ENCODE assay signal across 19 cellular contexts in genomic region chr6:140069576-140069975, GRCh38.
"Had no signal": no experiment of that assay in that cellular context is flagged by ENCODE, and none has a peak within 500 bp of the region (broad histone marks: within the 10 kb centered on the region; RNA-seq: fewer than 3 reads in every experiment).

No MANE protein-coding gene starts in this region.

- H3K4me1 Mint-ChIP-seq: naive thymus-derived CD4-positive, alpha-beta T cell had no signal

- H3K4me3 ChIP-seq: dorsolateral prefrontal cortex, esophagus muscularis mucosa, heart left ventricle, lung, psoas muscle, skin epidermis had no signal

- ATAC-seq: heart left ventricle; left colon; left ventricle myocardium superior; naive thymus-derived CD4-positive, alpha-beta T cell; psoas muscle; sciatic nerve had no signal

- H3K9me3 Mint-ChIP-seq: naive thymus-derived CD4-positive, alpha-beta T cell; nephron progenitor cell had no signal

- H3K27ac Mint-ChIP-seq: naive thymus-derived CD4-positive, alpha-beta T cell; nephron progenitor cell had no signal

- H3K9me3 ChIP-seq: esophagus muscularis mucosa, heart left ventricle, psoas muscle had no signal

- H3K27ac ChIP-seq: dorsolateral prefrontal cortex, esophagus muscularis mucosa, heart left ventricle, psoas muscle had no signal

- H3K36me3 Mint-ChIP-seq: naive thymus-derived CD4-positive, alpha-beta T cell had no signal

- H3K36me3 ChIP-seq: esophagus muscularis mucosa, heart left ventricle had no signal

- DNase-seq: cortex of kidney; dorsolateral prefrontal cortex; effector CD8-positive, alpha-beta T cell; heart left ventricle; hippocampal formation; left colon; left ventricle myocardium superior; naive thymus-derived CD4-positive, alpha-beta T cell; nephron progenitor cell; psoas muscle; retina; stimulated activated CD4-positive, alpha-beta T cell treated with anti-CD3 and anti-CD28 coated beads, Interleukin-2, amount 100 ng/mL, for 24 hours; stimulated activated CD4-positive, alpha-beta T cell treated with anti-CD3 and anti-CD28 coated beads, Interleukin-4, amount 100 ng/mL, for 4 hours; stimulated activated naive CD4-positive, alpha-beta T cell; trophoblast cell had no signal

- H3K27me3 ChIP-seq: dorsolateral prefrontal cortex, esophagus muscularis mucosa, heart left ventricle had no signal

- H3K4me3 Mint-ChIP-seq: naive thymus-derived CD4-positive, alpha-beta T cell; nephron progenitor cell had no signal
